Comparison of ENCODE assay signal across 11 cellular contexts in genomic region chr1:207813513-207813881, GRCh38.
DNase-seq lines count a peak whose midpoint lies in the region; ATAC-seq lines count a peak whose summit lies in the region.
"Had no signal": no experiment of that assay in that cellular context is flagged by ENCODE, and none has a peak within 500 bp of the region (broad histone marks: within the 10 kb centered on the region; RNA-seq: fewer than 3 reads in every experiment).

No MANE protein-coding gene starts in this region.

- H3K4me1 ChIP-seq in CD8-positive, alpha-beta memory T cell (ENCODE audit: insufficient read depth, low read length): peaks cover 45% of the 10 kb centered on the region
- H3K4me1 ChIP-seq in right cardiac atrium (ENCODE audit: control insufficient read depth, insufficient read depth, low read length): peaks cover 67% of the 10 kb centered on the region
- no peaks in the 10 kb centered on the region; the same call in 1 of the 2 replicates for H3K4me1 ChIP-seq in SJCRH30

- CTCF ChIA-PET in CD8-positive, alpha-beta memory T cell (lab: Charles Lee): interaction anchor here (0.9 to 1.8 kb wide), 2 partner anchors 10 kb away, joined by 3 to 6 read pairs; no protein-coding TSS in a partner anchor
- CTCF ChIA-PET in activated CD8-positive, alpha-beta memory T cell treated with anti-CD3 and anti-CD28 coated beads, Interleukin-2, amount 10 ng/mL, durations not matched to agents 7 days and 5 days (lab: Charles Lee): interaction anchor here (0.9 kb wide), 1 partner anchor 16 kb away, joined by 3 read pairs; no protein-coding TSS in a partner anchor

- H3K27me3 ChIP-seq in CD8-positive, alpha-beta memory T cell (ENCODE audit: insufficient read depth, low read length, poor library complexity, severe bottlenecking): no peaks in the 10 kb centered on the region
- H3K27me3 ChIP-seq in right cardiac atrium (ENCODE audit: control insufficient read depth, insufficient read depth) (no peaks in the 10 kb centered on the region), SJCRH30 (no peaks in the 10 kb centered on the region)

- no peaks in the 10 kb centered on the region for H3K9me3 ChIP-seq in CD8-positive, alpha-beta memory T cell (ENCODE audit: low read length)
- H3K9me3 ChIP-seq in right cardiac atrium (ENCODE audit: control insufficient read depth, low read length) (no peaks in the 10 kb centered on the region), SJCRH30 (replicated peaks) (no peaks in the 10 kb centered on the region)

- no peak for DNase-seq in CD8-positive, alpha-beta memory T cell
- peak; percentile 26 for DNase-seq in activated CD8-positive, alpha-beta memory T cell treated with anti-CD3 and anti-CD28 coated beads, Interleukin-2, amount 10 ng/mL, durations not matched to agents 7 days and 5 days
- DNase-seq in right cardiac atrium (no peak), SJCRH30 (no peak), NCI-H2196 (lab: John Stamatoyannopoulos, UW; ENCODE audit: unreplicated experiment) (no peak)
- DNase-seq in stimulated activated naive B cell treated with anti-CD40 and anti-IgM and Interleukin-4, amounts not matched to agents 10 μg/mL and 1 μg/mL and 100 μg/mL, for 72 hours: no peak
- DNase-seq: cerebellar nuclear complex, GOT3, NCI-H510A had no signal

- H3K4me1 Mint-ChIP-seq in CD8-positive, alpha-beta memory T cell: peaks cover 37 to 88% (median 54%) of the 10 kb centered on the region in 3 donors
- H3K4me1 Mint-ChIP-seq in activated CD8-positive, alpha-beta memory T cell treated with anti-CD3 and anti-CD28 coated beads, Interleukin-2, amount 10 ng/mL, durations not matched to agents 7 days and 5 days: peaks cover 31% of the 10 kb centered on the region
- peaks cover 64 to 90% of the 10 kb centered on the region in 2 donors for H3K4me1 Mint-ChIP-seq in stimulated activated naive B cell treated with anti-CD40 and anti-IgM and Interleukin-4, amounts not matched to agents 10 μg/mL and 1 μg/mL and 100 μg/mL, for 72 hours
- H3K4me1 Mint-ChIP-seq: nephron had no signal

- H3K4me3 Mint-ChIP-seq in CD8-positive, alpha-beta memory T cell: no peak overlapping the region
- H3K4me3 Mint-ChIP-seq in activated CD8-positive, alpha-beta memory T cell treated with anti-CD3 and anti-CD28 coated beads, Interleukin-2, amount 10 ng/mL, durations not matched to agents 7 days and 5 days: no peak overlapping the region
- H3K4me3 Mint-ChIP-seq in stimulated activated naive B cell treated with anti-CD40 and anti-IgM and Interleukin-4, amounts not matched to agents 10 μg/mL and 1 μg/mL and 100 μg/mL, for 72 hours: peak overlapping the region; percentile 19 to 26
- H3K4me3 Mint-ChIP-seq: nephron had no signal

- 56% methylated on average over 3 of the region's 3 CpGs for WGBS in right cardiac atrium

- peaks cover 78% of the 10 kb centered on the region for H3K36me3 ChIP-seq in CD8-positive, alpha-beta memory T cell (ENCODE audit: insufficient read depth, low read length)
- H3K36me3 ChIP-seq in SJCRH30: no peaks in the 10 kb centered on the region

- no peak overlapping the region for H3K4me3 ChIP-seq in CD8-positive, alpha-beta memory T cell (ENCODE audit: low read length)
- H3K4me3 ChIP-seq in right cardiac atrium (ENCODE audit: low read length) (no peak overlapping the region), SJCRH30 (no peak overlapping the region)

- H3K36me3 Mint-ChIP-seq in CD8-positive, alpha-beta memory T cell: peaks cover 6 to 94% (median 15%) of the 10 kb centered on the region in 3 donors
- H3K36me3 Mint-ChIP-seq in activated CD8-positive, alpha-beta memory T cell treated with anti-CD3 and anti-CD28 coated beads, Interleukin-2, amount 10 ng/mL, durations not matched to agents 7 days and 5 days: peaks cover 37% of the 10 kb centered on the region
- peaks cover 77 to 91% of the 10 kb centered on the region in 2 donors for H3K36me3 Mint-ChIP-seq in stimulated activated naive B cell treated with anti-CD40 and anti-IgM and Interleukin-4, amounts not matched to agents 10 μg/mL and 1 μg/mL and 100 μg/mL, for 72 hours

- intact Hi-C loops in right cardiac atrium (cut with DNase I): no loop called here

- peak overlapping the region; percentile 8 for H3K27ac ChIP-seq in CD8-positive, alpha-beta memory T cell (ENCODE audit: low read depth, low read length)
- H3K27ac ChIP-seq in right cardiac atrium (ENCODE audit: low read length) (peak overlapping the region; percentile 85), SJCRH30 (no peak overlapping the region)

- no peaks in the 10 kb centered on the region for H3K9me3 Mint-ChIP-seq in CD8-positive, alpha-beta memory T cell
- no peaks in the 10 kb centered on the region for H3K9me3 Mint-ChIP-seq in activated CD8-positive, alpha-beta memory T cell treated with anti-CD3 and anti-CD28 coated beads, Interleukin-2, amount 10 ng/mL, durations not matched to agents 7 days and 5 days (ENCODE audit: low read depth)
- peaks cover 0 to 1% of the 10 kb centered on the region in 2 donors for H3K9me3 Mint-ChIP-seq in stimulated activated naive B cell treated with anti-CD40 and anti-IgM and Interleukin-4, amounts not matched to agents 10 μg/mL and 1 μg/mL and 100 μg/mL, for 72 hours
- H3K9me3 Mint-ChIP-seq: nephron had no signal

- POLR2A ChIA-PET in CD8-positive, alpha-beta memory T cell (lab: Charles Lee): no interaction called here

- H3K27ac Mint-ChIP-seq in CD8-positive, alpha-beta memory T cell: peak overlapping the region in 4 of 8 donors; percentile 47 to 75 (median 52)
- no peak overlapping the region for H3K27ac Mint-ChIP-seq in activated CD8-positive, alpha-beta memory T cell treated with anti-CD3 and anti-CD28 coated beads, Interleukin-2, amount 10 ng/mL, durations not matched to agents 7 days and 5 days
- H3K27ac Mint-ChIP-seq in stimulated activated naive B cell treated with anti-CD40 and anti-IgM and Interleukin-4, amounts not matched to agents 10 μg/mL and 1 μg/mL and 100 μg/mL, for 72 hours: peak overlapping the region; percentile 91
- H3K27ac Mint-ChIP-seq: nephron had no signal

- H3K27me3 Mint-ChIP-seq in CD8-positive, alpha-beta memory T cell: no peaks in the 10 kb centered on the region
- H3K27me3 Mint-ChIP-seq in activated CD8-positive, alpha-beta memory T cell treated with anti-CD3 and anti-CD28 coated beads, Interleukin-2, amount 10 ng/mL, durations not matched to agents 7 days and 5 days: no peaks in the 10 kb centered on the region
- H3K27me3 Mint-ChIP-seq in stimulated activated naive B cell treated with anti-CD40 and anti-IgM and Interleukin-4, amounts not matched to agents 10 μg/mL and 1 μg/mL and 100 μg/mL, for 72 hours: no peaks in the 10 kb centered on the region

- ATAC-seq in activated CD8-positive, alpha-beta memory T cell treated with anti-CD3 and anti-CD28 coated beads, Interleukin-2, amount 10 ng/mL, durations not matched to agents 7 days and 5 days: no peak
- ATAC-seq in right cardiac atrium (no peak), GM19455 (IDR thresholded peaks at IDR 0.05; ENCODE audit: unreplicated experiment) (no peak)
- ATAC-seq in stimulated activated naive B cell treated with anti-CD40 and anti-IgM and Interleukin-4, amounts not matched to agents 10 μg/mL and 1 μg/mL and 100 μg/mL, for 72 hours (replicated peaks): no peak

Comparison
In these comparisons a context has a peak if more than half of its experiments do, and no peak if none do; other contexts are left out.
1. H3K4me3 Mint-ChIP-seq: peak in stimulated activated naive B cell treated with anti-CD40 and anti-IgM and Interleukin-4, amounts not matched to agents 10 μg/mL and 1 μg/mL and 100 μg/mL, for 72 hours (2 of 2); none in CD8-positive, alpha-beta memory T cell (0 of 7) and activated CD8-positive, alpha-beta memory T cell treated with anti-CD3 and anti-CD28 coated beads, Interleukin-2, amount 10 ng/mL, durations not matched to agents 7 days and 5 days (single experiment).